In genomic region chr1:117860906-117861610, GRCh38 we compare ENCODE assay signal across 21 cellular contexts.
DNase-seq lines count a peak whose midpoint lies in the region; ATAC-seq and TF ChIP-seq lines count a peak whose summit lies in the region.
"Had no signal": no experiment of that assay in that cellular context is flagged by ENCODE, and none has a peak within 500 bp of the region (broad histone marks: within the 10 kb centered on the region; RNA-seq: fewer than 3 reads in every experiment).

No MANE protein-coding gene starts in this region.

- peak overlapping the region; percentile 75 for H3K14ac ChIP-seq in IMR-90 (replicated peaks; ENCODE audit: low read depth, low read length)

- CTCF ChIA-PET in IMR-90 (lab: Yijun Ruan, JAX): interaction anchor here (0.6 to 1.3 kb wide), 3 partner anchors 40 to 332 kb away, joined by 3 to 6 read pairs (median 3); no protein-coding TSS in a partner anchor

- H3K4me1 ChIP-seq in IMR-90 (ENCODE audit: control insufficient read depth, insufficient read depth, low read length): peaks cover 10% of the 10 kb centered on the region
- H3K4me1 ChIP-seq: BLaER1, colonic mucosa, neural progenitor cell, uterus had no signal

- no CpG with 5 or more reads among the region's 2 CpGs for WGBS in IMR-90 (ENCODE audit: extremely low coverage in 2 of 2, insufficient read length in 1 of 2), 2 experiments

- H3K79me1 ChIP-seq in IMR-90 (ENCODE audit: low read depth in 1 of 2, low read length in 2 of 2): no peaks in the 10 kb centered on the region

- dilution Hi-C loops in IMR-90 (cut with HindIII; ENCODE audit: low sequenced_read_pairs, unreplicated experiment): no loop called here

- peak overlapping the region; percentile 71; the same call in 1 of the 2 replicates for H3K4me2 ChIP-seq in IMR-90 (ENCODE audit: low read depth, low read length)
- H3K4me2 ChIP-seq: BLaER1, neural progenitor cell had no signal

- peak overlapping the region; percentile 57; the same call in 1 of the 2 replicates for H3K18ac ChIP-seq in IMR-90 (ENCODE audit: low read depth, low read length)

- H2BK5ac ChIP-seq in IMR-90 (ENCODE audit: low read depth, low read length, poor library complexity, severe bottlenecking): peak overlapping the region; percentile 95

- H4K5ac ChIP-seq in IMR-90 (ENCODE audit: low read depth, low read length): peak overlapping the region; percentile 23; the same call in 1 of the 2 replicates

- no peak for TF ChIP-seq POLR2A in IMR-90 (IDR thresholded peaks at IDR 0.05; ENCODE audit: low read depth, low read length)

- H2BK15ac ChIP-seq in IMR-90 (ENCODE audit: low read depth, low read length): peak overlapping the region; percentile 51; the same call in 1 of the 3 replicates

- peak overlapping the region; percentile 82 for H3K4ac ChIP-seq in IMR-90 (ENCODE audit: low read depth, low read length)

- peak overlapping the region; percentile 94 for H2BK120ac ChIP-seq in IMR-90 (ENCODE audit: low read depth, low read length)

- H3K9me3 ChIP-seq in IMR-90 (ENCODE audit: control insufficient read depth, insufficient read depth, low read length): peaks cover 1% of the 10 kb centered on the region; the same call in 1 of the 2 replicates
- H3K9me3 ChIP-seq: BLaER1, colonic mucosa, right atrium auricular region, stomach, uterus had no signal

- TF ChIP-seq CTCF in AG10803 (conservative IDR thresholded peaks at IDR 0.05; ENCODE audit: low read length): no peak
- no peak for TF ChIP-seq CTCF in IMR-90 (conservative IDR thresholded peaks at IDR 0.05; ENCODE audit: low read depth, low read length)
- TF ChIP-seq CTCF in astrocyte of the spinal cord (IDR thresholded peaks at IDR 0.05; ENCODE audit: low read depth, low read length): no peak

- H3K56ac ChIP-seq in IMR-90 (ENCODE audit: extremely low read depth, insufficient read depth, low read length): peak overlapping the region; percentile 79; the same call in 1 of the 2 replicates

- H3K27me3 ChIP-seq in IMR-90 (ENCODE audit: control insufficient read depth, insufficient read depth, low read length): no peaks in the 10 kb centered on the region
- H3K27me3 ChIP-seq: BLaER1, colonic mucosa, neural progenitor cell, right atrium auricular region, stomach, uterus had no signal

- peak; percentile 58 for ATAC-seq in IMR-90 (ENCODE audit: low read depth)
- no peak for ATAC-seq in HG03520 (IDR thresholded peaks at IDR 0.05; ENCODE audit: unreplicated experiment)

- BruUV-seq in IMR-90 (replicated peaks; lab: Mats Ljungman, UMichigan): no TSS peak

- H2AFZ ChIP-seq in IMR-90 (replicated peaks; ENCODE audit: low read length, poor library complexity): no peak overlapping the region
- H2AFZ ChIP-seq: neural progenitor cell had no signal

- no peak for TF ChIP-seq RAD21 in IMR-90 (IDR thresholded peaks at IDR 0.05; ENCODE audit: low read length)

- in situ Hi-C loops in IMR-90 (cut with MboI; ENCODE audit: low sequenced_read_pairs): no loop called here
- in situ Hi-C loops in astrocyte of the spinal cord (cut with HindIII; ENCODE audit: low sequenced_read_pairs): no loop called here

- H3K9me1 ChIP-seq in IMR-90 (ENCODE audit: insufficient read depth, low read length): no peaks in the 10 kb centered on the region

- H3K23ac ChIP-seq in IMR-90 (ENCODE audit: low read depth, low read length): peak overlapping the region; percentile 19; the same call in 1 of the 2 replicates

- peak overlapping the region; percentile 46; the same call in 1 of the 2 replicates for H2AK5ac ChIP-seq in IMR-90 (ENCODE audit: low read depth, low read length)

- H3K4me3 ChIP-seq in AG10803 (ENCODE audit: low read length) (no peak overlapping the region), IMR-90 (ENCODE audit: insufficient read depth, low read depth, low read length) (no peak overlapping the region), astrocyte of the spinal cord (ENCODE audit: low read depth, low read length) (no peak overlapping the region)
- H3K4me3 ChIP-seq: BLaER1, colonic mucosa, neural progenitor cell, right atrium auricular region, stomach, uterus had no signal

- H2AK9ac ChIP-seq in IMR-90 (replicated peaks; ENCODE audit: low read depth, low read length, poor library complexity): no peak overlapping the region

- intact Hi-C loops in IMR-90 (cut with micrococcal nuclease): no loop called here

- H3K27ac ChIP-seq in IMR-90 (ENCODE audit: insufficient read depth, low read length): peak overlapping the region; percentile 52
- H3K27ac ChIP-seq: BLaER1, colonic mucosa, epithelial cell of prostate, HL-60, neural progenitor cell, right atrium auricular region, stomach, uterus had no signal

- POLR2A ChIA-PET in IMR-90 (lab: Charles Lee; ENCODE audit: unreplicated experiment): no interaction called here

- H2BK20ac ChIP-seq in IMR-90 (ENCODE audit: low read depth, low read length): peak overlapping the region; percentile 83

- DNase-seq in AG10803 (ENCODE audit: low read depth) (peak; percentile 94), IMR-90 (peak; percentile 92), astrocyte of the spinal cord (ENCODE audit: low read depth, low spot score) (peak; percentile 28), myocyte (ENCODE audit: low read depth) (peak; percentile 75), nucleus accumbens (lab: John Stamatoyannopoulos, UW) (no peak), NCI-H526 (lab: John Stamatoyannopoulos, UW) (no peak)
- no peak for DNase-seq in activated CD8-positive, alpha-beta memory T cell treated with anti-CD3 and anti-CD28 coated beads for 24 hours
- DNase-seq: activated gamma-delta T cell treated with Interleukin-2 at 50 U/mL for 16 hours, colonic mucosa, KBM-7, kidney, NCI-H1048, SHP77, stomach, uterus had no signal

- peaks cover 2% of the 10 kb centered on the region; the same call in 1 of the 2 replicates for H3K36me3 ChIP-seq in IMR-90 (ENCODE audit: control insufficient read depth, insufficient read depth, low read length)
- H3K36me3 ChIP-seq: colonic mucosa, neural progenitor cell, uterus had no signal

- H4K20me1 ChIP-seq in IMR-90 (ENCODE audit: insufficient read depth, low read length): no peaks in the 10 kb centered on the region
- H4K20me1 ChIP-seq: BLaER1 had no signal

- peak overlapping the region; percentile 87 for H4K91ac ChIP-seq in IMR-90 (ENCODE audit: insufficient read depth, low read depth, low read length)

- peak overlapping the region; percentile 58 to 92 for H4K8ac ChIP-seq in IMR-90 (ENCODE audit: low read depth in 2 of 2, low read length in 2 of 2)

- H3K9ac ChIP-seq in IMR-90 (ENCODE audit: low read depth, low read length): no peak overlapping the region; the same call in 1 of the 2 replicates
- H3K9ac ChIP-seq: BLaER1, neural progenitor cell had no signal

TF ChIP-seq in IMR-90, 13 proteins besides CTCF, POLR2A, EP300 and RAD21:
- TF ChIP-seq MXI1 (IDR thresholded peaks at IDR 0.05; ENCODE audit: borderline replicate concordance, low read depth, low read length) (peak; percentile 70; the same call in 1 of the 2 replicates), FOS (IDR thresholded peaks at IDR 0.05; ENCODE audit: low read depth, low read length) (no peak)

Comparison
In these comparisons a context has a peak if more than half of its experiments do, and no peak if none do; other contexts are left out.
1. DNase-seq: peak in AG10803 (single experiment), IMR-90 (single experiment), astrocyte of the spinal cord (single experiment) and myocyte (single experiment); none in activated CD8-positive, alpha-beta memory T cell treated with anti-CD3 and anti-CD28 coated beads for 24 hours (single experiment), nucleus accumbens (0 of 56) and NCI-H526 (0 of 2).